21 cellular contexts compared by ENCODE assay signal in the genomic region with DNA sequence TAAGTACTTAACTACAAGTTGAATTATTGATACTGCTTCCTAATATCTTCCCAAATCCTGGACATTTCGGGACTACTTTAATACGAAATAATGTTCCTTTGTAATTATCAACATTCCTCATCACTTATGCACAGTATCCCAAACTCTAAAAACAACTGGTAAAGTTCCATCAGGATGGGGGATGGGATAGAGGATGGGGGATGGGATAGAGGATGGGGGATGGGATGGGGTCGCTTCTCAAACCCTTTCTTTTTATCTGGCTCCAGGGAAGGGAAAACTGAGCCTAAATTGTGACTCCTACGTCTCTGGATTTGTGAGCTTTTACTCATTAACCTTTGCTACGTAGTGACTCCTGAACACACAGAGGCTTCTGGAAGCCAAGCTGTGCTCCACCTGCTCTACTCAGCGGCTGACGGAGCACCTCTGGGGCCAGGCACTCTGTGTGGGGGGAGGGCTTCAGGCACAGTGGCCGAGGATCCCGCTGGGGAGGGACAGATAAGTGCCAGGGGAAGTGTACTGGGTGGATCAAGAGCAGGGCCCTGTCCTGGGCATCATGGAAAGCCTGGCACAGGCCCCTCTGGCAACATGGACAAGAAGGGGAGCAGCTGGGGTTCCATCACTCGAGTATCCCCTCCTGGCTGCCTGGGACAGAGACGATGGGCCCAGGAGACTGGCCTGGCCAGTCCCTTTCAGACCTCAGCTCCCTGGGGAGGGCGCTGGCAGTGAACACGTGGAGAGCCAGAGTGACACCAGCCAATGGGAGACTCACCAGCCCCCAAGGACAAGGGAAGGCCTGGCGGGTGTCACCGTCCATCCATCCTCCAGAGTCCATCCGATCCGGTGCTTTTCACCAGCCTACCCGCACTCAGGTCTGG. TPM values are rescaled to one million over a fixed set of nuclear protein-coding genes. Genes with fewer than 3 reads are reported as not detected.
DNase-seq lines count a peak whose midpoint lies in the region; TF ChIP-seq lines count a peak whose summit lies in the region.
"Had no signal": no experiment of that assay in that cellular context is flagged by ENCODE, and none has a peak within 500 bp of the region (broad histone marks: within the 10 kb centered on the region; RNA-seq: fewer than 3 reads in every experiment).

No MANE protein-coding gene starts in this region.

- peak overlapping the region in 2 of 3 experiments; percentile 50 to 71; a peak in 3 of 7 replicates for H3K27ac Mint-ChIP-seq in H9
- no peak overlapping the region for H3K27ac Mint-ChIP-seq in progenitor cell of endocrine pancreas
- H3K27ac Mint-ChIP-seq: activated CD4-positive, alpha-beta T cell treated with anti-CD3 and anti-CD28 coated beads, Interleukin-2, amount 10 ng/mL, durations not matched to agents 7 days and 5 days; brain; natural killer cell treated with Interleukin-12 subunit alpha and Interleukin-12 subunit beta and Interleukin-15 and Interleukin-18, amount 100 ng/mL, for 72 hours had no signal

- H3K9me2 ChIP-seq in SK-N-SH: no peaks in the 10 kb centered on the region

- H3F3A ChIP-seq in SK-N-SH (replicated peaks; ENCODE audit: insufficient read depth): no peaks in the 10 kb centered on the region

- H3K18ac ChIP-seq in H9 (ENCODE audit: insufficient read length, low read depth, low read length): no peak overlapping the region

- H2BK20ac ChIP-seq in H9 (ENCODE audit: low read depth, low read length, poor library complexity, severe bottlenecking): no peak overlapping the region

- no peak overlapping the region for H2BK12ac ChIP-seq in H9 (ENCODE audit: insufficient read length, low read depth, low read length)

- WGBS in H9 (ENCODE audit: extremely low coverage, insufficient read length, low lambda C conversion rate): no CpG with 5 or more reads among the region's 18 CpGs
- WGBS in SK-N-SH (ENCODE audit: low lambda C conversion rate): 73% methylated on average over 13 of the region's 18 CpGs

- H3K27me3 Mint-ChIP-seq in H9 (ENCODE audit: low read depth): peaks cover 7% of the 10 kb centered on the region
- H3K27me3 Mint-ChIP-seq in progenitor cell of endocrine pancreas: no peaks in the 10 kb centered on the region
- H3K27me3 Mint-ChIP-seq: brain; CD4-positive, CD25-positive, alpha-beta regulatory T cell; natural killer cell treated with Interleukin-12 subunit alpha and Interleukin-12 subunit beta and Interleukin-15 and Interleukin-18, amount 100 ng/mL, for 72 hours had no signal

- no peak overlapping the region for H3K4ac ChIP-seq in H9 (ENCODE audit: low read depth, low read length)

- TF ChIP-seq CTCF in H9 (conservative IDR thresholded peaks at IDR 0.05) (no peak), SK-N-SH (IDR thresholded peaks at IDR 0.05) (no peak), progenitor cell of endocrine pancreas (IDR thresholded peaks at IDR 0.05; ENCODE audit: unreplicated experiment) (no peak)

- H3T11ph ChIP-seq in H9 (ENCODE audit: low read length): no peak overlapping the region

- no peak for DNase-seq in H9
- no peak for DNase-seq in SK-N-SH
- DNase-seq in substantia nigra (lab: John Stamatoyannopoulos, UW): no peak
- DNase-seq in progenitor cell of endocrine pancreas (ENCODE audit: low spot score, unreplicated experiment): no peak
- no peak for DNase-seq in NCI-H446 (lab: John Stamatoyannopoulos, UW)
- no peak for DNase-seq in activated CD8-positive, alpha-beta memory T cell treated with anti-CD3 and anti-CD28 coated beads, Interleukin-2, amount 50 U/mL, for 48 hours
- DNase-seq: activated CD4-positive, alpha-beta T cell treated with anti-CD3 and anti-CD28 coated beads, Interleukin-2, amount 10 ng/mL, durations not matched to agents 7 days and 5 days; activated naive CD4-positive, alpha-beta T cell; activated T-cell treated with anti-CD3 and anti-CD28 coated beads, Interleukin-2, amount 50 U/mL, for 48 hours; CD4-positive, CD25-positive, alpha-beta regulatory T cell; DMS 273 treated with DMSO at 0.1 percent for 48 hours; glutamatergic neuron; mucosa of descending colon; NCI-H187; NCI-H2171 treated with DMSO at 0.1 percent for 48 hours; NCI-H526 treated with DMSO at 0.1 percent for 48 hours; ovary; stimulated activated CD4-positive, alpha-beta T cell treated with anti-CD3 and anti-CD28 coated beads, Interleukin-2, amount 100 ng/mL, for 24 hours had no signal

- H2BK15ac ChIP-seq in H9 (ENCODE audit: low read depth, low read length): no peak overlapping the region

- no peak overlapping the region for H3K56ac ChIP-seq in H9 (ENCODE audit: insufficient read length, low read depth, low read length)

- POLR2A ChIA-PET in SK-N-SH (lab: Yijun Ruan, JAX): no interaction called here

- H2BK5ac ChIP-seq in H9 (ENCODE audit: insufficient read length, low read length): no peak overlapping the region

- H4K8ac ChIP-seq in H9 (replicated peaks; ENCODE audit: insufficient read length, low read depth, low read length): no peak overlapping the region

- TF ChIP-seq RAD21 in SK-N-SH (IDR thresholded peaks at IDR 0.05; ENCODE audit: low read length): no peak

- H2BK120ac ChIP-seq in H9 (ENCODE audit: low read depth, low read length, poor library complexity, severe bottlenecking): no peak overlapping the region

- TF ChIP-seq EP300 in SK-N-SH (IDR thresholded peaks at IDR 0.05; ENCODE audit: borderline replicate concordance in 1 of 2, low read depth in 1 of 2, low read length in 1 of 2): no peak

- H3K27ac ChIP-seq in H9 (ENCODE audit: insufficient read length, low read depth, low read length) (no peak overlapping the region), SK-N-SH (ENCODE audit: low read depth in 2 of 2, low read length in 1 of 2) (no peak overlapping the region), layer of hippocampus (ENCODE audit: low read depth, low read length) (peak overlapping the region; percentile 57), substantia nigra (ENCODE audit: low read depth, low read length, poor library complexity, severe bottlenecking) (peak overlapping the region; percentile 39)
- H3K27ac ChIP-seq: ovary had no signal

- H3K4me2 ChIP-seq in H9 (ENCODE audit: insufficient read depth, insufficient read length, low read length) (no peak overlapping the region), SK-N-SH (no peak overlapping the region)

- no peaks in the 10 kb centered on the region for H3K79me1 ChIP-seq in H9 (ENCODE audit: insufficient read depth, low read depth, low read length, poor library complexity, severe bottlenecking)

- H3K9me3 Mint-ChIP-seq in H9 (peaks cover 10 to 13% of the 10 kb centered on the region in 2 experiments; a peak in 4 of 5 replicates), progenitor cell of endocrine pancreas (ENCODE audit: low read depth) (no peaks in the 10 kb centered on the region)
- H3K9me3 Mint-ChIP-seq: activated CD4-positive, alpha-beta T cell treated with anti-CD3 and anti-CD28 coated beads, Interleukin-2, amount 10 ng/mL, durations not matched to agents 7 days and 5 days; CD4-positive, CD25-positive, alpha-beta regulatory T cell; natural killer cell treated with Interleukin-12 subunit alpha and Interleukin-12 subunit beta and Interleukin-15 and Interleukin-18, amount 100 ng/mL, for 72 hours had no signal

- no peak overlapping the region for H3K23ac ChIP-seq in H9 (ENCODE audit: insufficient read length, low read depth, low read length)

- no peak overlapping the region for H4K5ac ChIP-seq in H9 (ENCODE audit: insufficient read length, low read depth, low read length)

- H3K4me1 Mint-ChIP-seq in H9: peaks cover 17 to 30% of the 10 kb centered on the region in 2 experiments
- peaks cover 2% of the 10 kb centered on the region for H3K4me1 Mint-ChIP-seq in progenitor cell of endocrine pancreas (ENCODE audit: low read depth)
- H3K4me1 Mint-ChIP-seq: activated CD4-positive, alpha-beta T cell treated with anti-CD3 and anti-CD28 coated beads, Interleukin-2, amount 10 ng/mL, durations not matched to agents 7 days and 5 days had no signal

- H4K20me1 ChIP-seq in H9 (ENCODE audit: control insufficient read depth, insufficient read depth, insufficient read length) (no peaks in the 10 kb centered on the region), SK-N-SH (ENCODE audit: insufficient read depth) (no peaks in the 10 kb centered on the region)

- H3K4me3 Mint-ChIP-seq in H9: no peak overlapping the region
- no peak overlapping the region for H3K4me3 Mint-ChIP-seq in progenitor cell of endocrine pancreas (ENCODE audit: low read depth)
- H3K4me3 Mint-ChIP-seq: activated CD4-positive, alpha-beta T cell treated with anti-CD3 and anti-CD28 coated beads, Interleukin-2, amount 10 ng/mL, durations not matched to agents 7 days and 5 days; brain; CD4-positive, CD25-positive, alpha-beta regulatory T cell; natural killer cell treated with Interleukin-12 subunit alpha and Interleukin-12 subunit beta and Interleukin-15 and Interleukin-18, amount 100 ng/mL, for 72 hours had no signal

- H3K27me3 ChIP-seq in H9 (ENCODE audit: insufficient read depth, low read length) (no peaks in the 10 kb centered on the region), SK-N-SH (ENCODE audit: insufficient read depth) (no peaks in the 10 kb centered on the region), layer of hippocampus (ENCODE audit: control insufficient read depth, insufficient read depth, low read length) (no peaks in the 10 kb centered on the region)
- H3K27me3 ChIP-seq: ovary had no signal

- H3K23me2 ChIP-seq in H9 (ENCODE audit: insufficient read length, low read depth, low read length, poor library complexity, severe bottlenecking): no peaks in the 10 kb centered on the region

- H3K36me3 ChIP-seq in SK-N-SH (replicated peaks in 1 of 2; ENCODE audit: control insufficient read depth in 1 of 2, insufficient read depth in 2 of 2, low read length in 1 of 2): peaks cover under 1 to 6% of the 10 kb centered on the region in 2 experiments
- H3K36me3 ChIP-seq: ovary had no signal

- H3K9ac ChIP-seq in H9 (ENCODE audit: extremely low read depth, insufficient read length, low read length) (no peak overlapping the region), SK-N-SH (no peak overlapping the region)

- no peak overlapping the region for H4K91ac ChIP-seq in H9 (ENCODE audit: insufficient read length, low read depth, low read length)

- H2AFZ ChIP-seq in H9 (ENCODE audit: low read length) (no peak overlapping the region), SK-N-SH (ENCODE audit: low read depth) (no peak overlapping the region)

- H3K79me2 ChIP-seq in H9 (ENCODE audit: insufficient read depth, low read length) (no peaks in the 10 kb centered on the region), SK-N-SH (ENCODE audit: insufficient read depth) (no peaks in the 10 kb centered on the region)

- no peaks in the 10 kb centered on the region; the same call in none of the 2 replicates for H3K4me1 ChIP-seq in H9 (ENCODE audit: insufficient read depth, low read length)
- H3K4me1 ChIP-seq in SK-N-SH (ENCODE audit: control insufficient read depth in 1 of 2, insufficient read depth in 2 of 2, low read depth in 1 of 2, low read length in 1 of 2): peaks cover 0 to 13% of the 10 kb centered on the region in 2 experiments; a peak in 1 of 4 replicates

- H3K4me3 ChIP-seq in SK-N-SH (ENCODE audit: low read depth in 2 of 2, low read length in 1 of 2): no peak overlapping the region
- H3K4me3 ChIP-seq: mucosa of descending colon, ovary had no signal

- H3K14ac ChIP-seq in H9 (ENCODE audit: insufficient read depth, low read length): no peak overlapping the region; the same call in 1 of the 2 replicates

- H3K36me3 Mint-ChIP-seq in H9 (ENCODE audit: insufficient read depth in 1 of 3, low read depth in 3 of 3): peaks cover under 1 to 6% (median 5%) of the 10 kb centered on the region in 3 experiments; a peak in 5 of 7 replicates
- peaks cover 2% of the 10 kb centered on the region for H3K36me3 Mint-ChIP-seq in progenitor cell of endocrine pancreas (ENCODE audit: insufficient read depth)
- H3K36me3 Mint-ChIP-seq: natural killer cell treated with Interleukin-12 subunit alpha and Interleukin-12 subunit beta and Interleukin-15 and Interleukin-18, amount 100 ng/mL, for 72 hours had no signal

- CTCF ChIA-PET in SK-N-SH (lab: Yijun Ruan, JAX): interaction anchor here (0.6 to 6.8 kb wide), 5 partner anchors 12 to 144 kb away, joined by 3 to 54 read pairs (median 5); no protein-coding TSS in a partner anchor

- H3K9me3 ChIP-seq in H9 (ENCODE audit: control insufficient read depth, low read depth, low read length) (no peaks in the 10 kb centered on the region), SK-N-SH (no peaks in the 10 kb centered on the region)
- H3K9me3 ChIP-seq: mucosa of descending colon, ovary had no signal

- H2AK5ac ChIP-seq in H9 (ENCODE audit: insufficient read length, low read length): no peak overlapping the region

RNA-seq across cellular contexts. Expression of gene PGS1, which starts 56.2 kb away (rescaled TPM):
- total RNA-seq in H9 (2021) (41.8 and 45.7 TPM in 2 replicates), progenitor cell of endocrine pancreas (66.1 and 67.1 TPM in 2 replicates)
- polyA plus RNA-seq in SK-N-SH (2012; rRNA removed): 88.4 and 106 TPM in 2 replicates
- polyA plus RNA-seq in SK-N-SH (2012; cell fraction: cytosol; rRNA removed): 35.9 and 56.9 TPM in 2 replicates
- 264 and 311 TPM in 2 replicates for polyA plus RNA-seq in SK-N-SH (2012; cell fraction: nucleus; rRNA removed)

Comparison
In these comparisons a context has a peak if more than half of its experiments do, and no peak if none do; other contexts are left out.
1. H3K27ac ChIP-seq: peak in layer of hippocampus (single experiment) and substantia nigra (single experiment); none in H9 (single experiment) and SK-N-SH (0 of 2).